ENCODE assay signal across 8 cellular contexts in genomic region chr14:105300542-105301102, GRCh38. TPM values are rescaled to one million over a fixed set of nuclear protein-coding genes. Genes with fewer than 3 reads are reported as not detected.
DNase-seq lines count a peak whose midpoint lies in the region; ATAC-seq, FAIRE-seq and TF ChIP-seq lines count a peak whose summit lies in the region.

Gene BRF1, minus strand, starts transcription at chr14:105301001. Its CDS starts 372 bp downstream, at chr14:105300629.

- H3K4me3 ChIP-seq in GM12864 (ENCODE audit: low read depth, low read length), result peak within 1 kb of the TSS; percentile 93

- FAIRE-seq in urothelium cell line (lab: Jason Lieb, UNC), result peak; percentile 42

- TF ChIP-seq CTCF in GM12864 (IDR thresholded peaks at IDR 0.05; ENCODE audit: low read depth, low read length, missing control alignments), result no peak

- intact Hi-C loops in left ventricle myocardium superior (cut with micrococcal nuclease), result no loop called here

- DNase-seq in GM12864 (ENCODE audit: low read depth), result peak; percentile 62
- peak; percentile 93 for DNase-seq in NCI-H1048 (lab: John Stamatoyannopoulos, UW)
- DNase-seq in T-helper 2 cell, result peak; percentile 95 to 97 (median 97)
- peak in 52 of 56 donors; percentile 70 to 97 (median 88) for DNase-seq in amygdala (lab: John Stamatoyannopoulos, UW)
- peak; percentile 97 for DNase-seq in left ventricle myocardium superior
- DNase-seq in pulmonary artery endothelial cell (ENCODE audit: low read depth, low spot score), result peak; percentile 79
- peak; percentile 92 for DNase-seq in urothelium cell line (ENCODE audit: low spot score)

- ATAC-seq in HG02571 (IDR thresholded peaks at IDR 0.05; ENCODE audit: unreplicated experiment) (peak; percentile 83), left ventricle myocardium superior (peak; percentile 94)

RNA-seq across cellular contexts. Expression of gene BRF1, which starts in this region (rescaled TPM):
- total RNA-seq in left ventricle myocardium superior (20.3 TPM), pulmonary artery endothelial cell (33.1 and 36.7 TPM in 2 replicates)

Comparison
In these comparisons a context has a peak if more than half of its experiments do, and no peak if none do; other contexts are left out.
1. Peak in every context shown above with its lines: DNase-seq, ATAC-seq and H3K4me3 ChIP-seq.